Comparison of ENCODE assay signal across 12 cellular contexts in the genomic region with DNA sequence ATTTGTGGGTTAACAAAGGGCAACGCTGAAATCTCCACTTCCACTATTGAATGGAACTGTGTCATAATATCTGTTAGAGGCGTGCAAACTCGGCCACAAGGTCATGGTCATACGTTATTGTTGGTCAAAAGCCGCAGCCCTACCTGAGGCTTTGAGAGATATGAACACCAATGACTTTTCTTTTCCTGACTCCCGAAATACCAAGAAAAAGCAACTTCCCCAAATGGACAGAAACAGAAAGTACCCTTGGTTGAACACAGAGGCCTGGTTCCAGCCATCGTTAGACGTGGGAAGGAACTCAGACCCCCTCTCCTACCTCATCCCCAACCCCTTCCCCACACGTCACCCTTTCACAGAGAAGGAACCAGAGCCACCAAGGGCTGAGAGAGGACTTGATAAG. TPM values are rescaled to one million over a fixed set of nuclear protein-coding genes. Genes with fewer than 3 reads are reported as not detected.
A peak's percentile ranks its signal among the peaks of the same experiment; 100 is the strongest.
DNase-seq lines count a peak whose midpoint lies in the region; ATAC-seq and TF ChIP-seq lines count a peak whose summit lies in the region.
"Had no signal": no experiment of that assay in that cellular context is flagged by ENCODE, and none has a peak within 500 bp of the region (broad histone marks: within the 10 kb centered on the region; RNA-seq: fewer than 3 reads in every experiment).

No MANE protein-coding gene starts in this region.

- peaks cover 83% of the 10 kb centered on the region in 2 experiments for H3K4me1 ChIP-seq in neutrophil (ENCODE audit: control insufficient read depth in 1 of 2, insufficient read depth in 1 of 2, low read depth in 1 of 2, low read length in 1 of 2)
- H3K4me1 ChIP-seq in mammary epithelial cell (ENCODE audit: insufficient read depth, low read length) = no peaks in the 10 kb centered on the region
- H3K4me1 ChIP-seq: colonic mucosa, foreskin keratinocyte had no signal

- peak overlapping the region; percentile 19 for H3K27ac Mint-ChIP-seq in activated naive CD8-positive, alpha-beta T cell treated with anti-CD3 and anti-CD28 coated beads, Interleukin-2, amount 50 U/mL, for 24 hours

- ATAC-seq in activated naive CD8-positive, alpha-beta T cell treated with anti-CD3 and anti-CD28 coated beads, Interleukin-2, amount 50 U/mL, for 24 hours = no peak
- ATAC-seq in GM19467 (IDR thresholded peaks at IDR 0.05; ENCODE audit: unreplicated experiment) (no peak), HG03442 (IDR thresholded peaks at IDR 0.05; ENCODE audit: unreplicated experiment) (no peak)
- ATAC-seq: foreskin keratinocyte had no signal

- no peaks in the 10 kb centered on the region for H3K27me3 ChIP-seq in neutrophil
- H3K27me3 ChIP-seq in mammary epithelial cell (ENCODE audit: insufficient read depth, low read length) = peaks cover 5% of the 10 kb centered on the region

- in situ Hi-C loops in mammary epithelial cell (cut with MboI; ENCODE audit: low sequenced_read_pairs in 2 of 2) = no loop called here

- H3K4me3 Mint-ChIP-seq in activated naive CD8-positive, alpha-beta T cell treated with anti-CD3 and anti-CD28 coated beads, Interleukin-2, amount 50 U/mL, for 24 hours = peak overlapping the region; percentile 88

- H3K79me2 ChIP-seq in mammary epithelial cell (ENCODE audit: insufficient read depth, low read length) = no peaks in the 10 kb centered on the region

- no peak overlapping the region for H2AFZ ChIP-seq in mammary epithelial cell (ENCODE audit: low read depth, low read length)

- CTCF ChIA-PET in mammary epithelial cell (lab: Charles Lee; ENCODE audit: low non-redundant PET) = no interaction called here

- dilution Hi-C loops in mammary epithelial cell (cut with HindIII; ENCODE audit: low sequenced_read_pairs) = no loop called here

- peak; percentile 36 for DNase-seq in GDM1 (lab: John Stamatoyannopoulos, UW)
- peak; percentile 44 for DNase-seq in NB4 (ENCODE audit: low read depth)
- DNase-seq in activated naive CD8-positive, alpha-beta T cell treated with anti-CD3 and anti-CD28 coated beads, Interleukin-2, amount 50 U/mL, for 24 hours = no peak
- no peak for DNase-seq in mammary epithelial cell
- DNase-seq: activated effector memory CD4-positive, alpha-beta T cell treated with anti-CD3 and anti-CD28 coated beads, Interleukin-2, amount 50 U/mL, for 16 hours; colonic mucosa; DND-41; foreskin keratinocyte had no signal

- no peak overlapping the region for H3K9ac ChIP-seq in mammary epithelial cell (ENCODE audit: insufficient read depth, low read length)

- no peaks in the 10 kb centered on the region for H4K20me1 ChIP-seq in mammary epithelial cell (ENCODE audit: insufficient read depth, low read length)

- intact Hi-C loops in mammary epithelial cell (cut with micrococcal nuclease) = no loop called here

- peaks cover 23% of the 10 kb centered on the region for H3K36me3 Mint-ChIP-seq in activated naive CD8-positive, alpha-beta T cell treated with anti-CD3 and anti-CD28 coated beads, Interleukin-2, amount 50 U/mL, for 24 hours (ENCODE audit: low read depth)

- no peak for TF ChIP-seq POLR2A in NB4 (IDR thresholded peaks at IDR 0.05; ENCODE audit: extremely low read depth, insufficient read length)

- H3K4me3 ChIP-seq in NB4 (ENCODE audit: low read depth, low read length) (no peak overlapping the region), neutrophil (ENCODE audit: low read depth in 1 of 2, low read length in 1 of 2) (peak overlapping the region; percentile 86 to 97), mammary epithelial cell (replicated peaks in 1 of 3; ENCODE audit: insufficient read depth in 1 of 3, low read depth in 2 of 3, low read length in 3 of 3) (no peak overlapping the region)
- H3K4me3 ChIP-seq: colonic mucosa, lung had no signal

- no peaks in the 10 kb centered on the region for H3K9me3 ChIP-seq in neutrophil
- no peaks in the 10 kb centered on the region for H3K9me3 ChIP-seq in mammary epithelial cell (replicated peaks; ENCODE audit: insufficient read depth, low read length)
- H3K9me3 ChIP-seq: colonic mucosa had no signal

- H3K27ac ChIP-seq in neutrophil (peak overlapping the region; percentile 99), mammary epithelial cell (ENCODE audit: insufficient read depth, low read depth, low read length) (no peak overlapping the region)
- H3K27ac ChIP-seq: foreskin keratinocyte had no signal

- no peaks in the 10 kb centered on the region for H3K27me3 Mint-ChIP-seq in activated naive CD8-positive, alpha-beta T cell treated with anti-CD3 and anti-CD28 coated beads, Interleukin-2, amount 50 U/mL, for 24 hours

- peaks cover 21% of the 10 kb centered on the region for H3K9me3 Mint-ChIP-seq in activated naive CD8-positive, alpha-beta T cell treated with anti-CD3 and anti-CD28 coated beads, Interleukin-2, amount 50 U/mL, for 24 hours

- no peak overlapping the region for H3K4me2 ChIP-seq in mammary epithelial cell (ENCODE audit: insufficient read depth, low read depth, low read length)

- TF ChIP-seq CTCF in NB4 (IDR thresholded peaks at IDR 0.05; ENCODE audit: low read depth, low read length) = no peak
- peak; percentile 35 for TF ChIP-seq CTCF in neutrophil (IDR thresholded peaks at IDR 0.05)
- TF ChIP-seq CTCF in mammary epithelial cell (conservative IDR thresholded peaks at IDR 0.05 in 1 of 2, IDR thresholded peaks at IDR 0.05 in 1 of 2; ENCODE audit: extremely low read depth in 1 of 2, insufficient read depth in 1 of 2, low read depth in 1 of 2, low read length in 2 of 2) = no peak

- H3K36me3 ChIP-seq in neutrophil (peaks cover 10% of the 10 kb centered on the region), mammary epithelial cell (ENCODE audit: insufficient read depth, low read length) (no peaks in the 10 kb centered on the region)
- H3K36me3 ChIP-seq: colonic mucosa had no signal

- H3K4me1 Mint-ChIP-seq in activated naive CD8-positive, alpha-beta T cell treated with anti-CD3 and anti-CD28 coated beads, Interleukin-2, amount 50 U/mL, for 24 hours = peaks cover 43% of the 10 kb centered on the region

- 75% methylated on average over 9 of the region's 9 CpGs for WGBS in mammary epithelial cell (ENCODE audit: low coverage, missing lambda C conversion rate)

- no TSS peak for BruUV-seq in mammary epithelial cell (replicated peaks; lab: Mats Ljungman, UMichigan)

RNA-seq across cellular contexts. Expression of a gene that starts 1.4 kb away (rescaled TPM):
- under 1 TPM in 1 of 2 donors, not detected in 1; 0.71 TPM for total RNA-seq in mammary epithelial cell
- 0.16 TPM for polyA plus RNA-seq in mammary epithelial cell
- 6.0 TPM for polyA minus RNA-seq in mammary epithelial cell
- total RNA-seq: foreskin keratinocyte had no signal
- polyA plus RNA-seq: foreskin keratinocyte had no signal

RNA-seq across cellular contexts. Expression of a gene that starts 54.4 kb away (rescaled TPM):
- total RNA-seq in mammary epithelial cell = 10 to 100 TPM in 1 of 2 donors, 1 to 10 TPM in 1; 5.2 to 18.6 TPM
- 9.3 TPM for polyA plus RNA-seq in mammary epithelial cell
- polyA minus RNA-seq in mammary epithelial cell = 6.0 TPM

Comparison
In these comparisons a context has a peak if more than half of its experiments do, and no peak if none do; other contexts are left out.
1. DNase-seq: peak in GDM1 (single experiment) and NB4 (single experiment); none in activated naive CD8-positive, alpha-beta T cell treated with anti-CD3 and anti-CD28 coated beads, Interleukin-2, amount 50 U/mL, for 24 hours (single experiment) and mammary epithelial cell (single experiment).
2. H3K4me3 ChIP-seq: peak in neutrophil (2 of 2); none in NB4 (single experiment) and mammary epithelial cell (0 of 3).